ENCODE assay signal across 23 cellular contexts in genomic region chr4:2691313-2691712, GRCh38.
DNase-seq lines count a peak whose midpoint lies in the region; ATAC-seq, FAIRE-seq and TF ChIP-seq lines count a peak whose summit lies in the region.
"Had no signal": no experiment of that assay in that cellular context is flagged by ENCODE, and none has a peak within 500 bp of the region (broad histone marks: within the 10 kb centered on the region; RNA-seq: fewer than 3 reads in every experiment).

No MANE protein-coding gene starts in this region.

- FAIRE-seq in GM12878 (lab: Jason Lieb, UNC), result no peak
- FAIRE-seq: H1 had no signal

- H3K9me3 ChIP-seq in SU-DHL-6 (ENCODE audit: insufficient read depth, low read length) (no peaks in the 10 kb centered on the region), GM12878 (replicated peaks; ENCODE audit: control insufficient read depth, insufficient read depth, low read length) (no peaks in the 10 kb centered on the region), tibial artery (no peaks in the 10 kb centered on the region)
- H3K9me3 ChIP-seq: gastrocnemius medialis, transverse colon had no signal

- H3K4me2 ChIP-seq in SU-DHL-6 (ENCODE audit: low read depth, low read length, poor library complexity, severe bottlenecking) (peak overlapping the region; percentile 20), GM12878 (ENCODE audit: control insufficient read depth, insufficient read depth) (no peak overlapping the region)

- no peak overlapping the region for H3K4me3 Mint-ChIP-seq in activated naive CD4-positive, alpha-beta T cell treated with anti-CD3 and anti-CD28 coated beads, Interleukin-2, amount 50 U/mL, for 24 hours
- peak overlapping the region; percentile 30 to 38 for H3K4me3 Mint-ChIP-seq in stimulated activated naive B cell treated with anti-CD40 and anti-IgM and Interleukin-4, amounts not matched to agents 10 μg/mL and 1 μg/mL and 100 μg/mL, for 72 hours
- H3K4me3 Mint-ChIP-seq: naive thymus-derived CD8-positive, alpha-beta T cell had no signal

- in situ Hi-C loops in GM12878 (cut with MboI), result no loop called here

- POLR2A ChIA-PET in GM12878 (lab: Charles Lee), result interaction anchor here (0.7 to 3.5 kb wide), 3 partner anchors 55 to 452 kb away, joined by 3 to 16 read pairs (median 4); partner anchors contain the start of gene TNIP2

- TF ChIP-seq RAD21 in GM12878 (IDR thresholded peaks at IDR 0.05; ENCODE audit: insufficient read depth, low read depth, low read length), result no peak

- TF ChIP-seq CTCF in SU-DHL-6 (IDR thresholded peaks at IDR 0.05; ENCODE audit: insufficient read depth, low read length, poor library complexity, severe bottlenecking) (no peak), GM12878 (IDR thresholded peaks at IDR 0.05 in 2 of 3, conservative IDR thresholded peaks at IDR 0.05 in 1 of 3; ENCODE audit: control insufficient read depth in 2 of 3, extremely low read depth in 1 of 3, insufficient read depth in 1 of 3, low read depth in 3 of 3, low read length in 3 of 3) (no peak), tibial artery (IDR thresholded peaks at IDR 0.05) (no peak)

- H3K79me2 ChIP-seq in SU-DHL-6 (ENCODE audit: insufficient read depth, low read length) (no peaks in the 10 kb centered on the region), GM12878 (ENCODE audit: control insufficient read depth, insufficient read depth, low read length) (no peaks in the 10 kb centered on the region; the same call in 1 of the 2 replicates)
- H3K79me2 ChIP-seq: parathyroid adenoma had no signal

- CTCF ChIA-PET in GM12878 (lab: Yijun Ruan, JAX), result interaction anchor here (1.0 to 2.0 kb wide), 4 partner anchors 9 to 93 kb away, joined by 4 to 5 read pairs (median 4); partner anchors contain the start of gene TNIP2

- 46% methylated on average over 5 of the region's 5 CpGs for WGBS in GM12878 (ENCODE audit: insufficient coverage, insufficient replicate concordance, low lambda C conversion rate, missing lambda C conversion rate)

- peaks cover 47% of the 10 kb centered on the region for H3F3A ChIP-seq in SU-DHL-6 (ENCODE audit: insufficient read depth)

- peak overlapping the region; percentile 90 for H3K27ac Mint-ChIP-seq in activated naive CD4-positive, alpha-beta T cell treated with anti-CD3 and anti-CD28 coated beads, Interleukin-2, amount 50 U/mL, for 24 hours
- H3K27ac Mint-ChIP-seq in stimulated activated naive B cell treated with anti-CD40 and anti-IgM and Interleukin-4, amounts not matched to agents 10 μg/mL and 1 μg/mL and 100 μg/mL, for 72 hours, result peak overlapping the region; percentile 97

- no TSS peak for BruUV-seq in GM12878 (replicated peaks; lab: Mats Ljungman, UMichigan)

- peak overlapping the region; percentile 55 for H3K9ac ChIP-seq in SU-DHL-6 (ENCODE audit: low read length)
- H3K9ac ChIP-seq in GM12878 (ENCODE audit: control insufficient read depth, insufficient read depth, low read length), result no peak overlapping the region
- H3K9ac ChIP-seq: parathyroid adenoma had no signal

- no peak for ATAC-seq in GM12878
- no peak for ATAC-seq in stimulated activated naive B cell treated with anti-CD40 and anti-IgM and Interleukin-4, amounts not matched to agents 10 μg/mL and 1 μg/mL and 100 μg/mL, for 72 hours (replicated peaks)
- ATAC-seq in sciatic nerve, result no peak
- ATAC-seq: esophagus mucosa; gastrocnemius medialis; naive thymus-derived CD8-positive, alpha-beta T cell had no signal

- H4K20me1 ChIP-seq in SU-DHL-6 (ENCODE audit: low read depth, low read length) (no peaks in the 10 kb centered on the region), GM12878 (ENCODE audit: control insufficient read depth, insufficient read depth) (no peaks in the 10 kb centered on the region)

- H3K9me2 ChIP-seq in SU-DHL-6 (replicated peaks; ENCODE audit: insufficient read depth, low read length), result no peaks in the 10 kb centered on the region

- peaks cover 19% of the 10 kb centered on the region for H3K36me3 Mint-ChIP-seq in activated naive CD4-positive, alpha-beta T cell treated with anti-CD3 and anti-CD28 coated beads, Interleukin-2, amount 50 U/mL, for 24 hours
- peaks cover 70 to 80% of the 10 kb centered on the region in 2 donors for H3K36me3 Mint-ChIP-seq in stimulated activated naive B cell treated with anti-CD40 and anti-IgM and Interleukin-4, amounts not matched to agents 10 μg/mL and 1 μg/mL and 100 μg/mL, for 72 hours

- RAD21 ChIA-PET in GM12878 (lab: Charles Lee; ENCODE audit: unreplicated experiment), result interaction anchor here (0.6 to 4.1 kb wide), 4 partner anchors 10 to 96 kb away, joined by 3 to 25 read pairs (median 9); no protein-coding TSS in a partner anchor

- H2AFZ ChIP-seq in SU-DHL-6 (ENCODE audit: low read depth, low read length, severe bottlenecking) (no peak overlapping the region), GM12878 (ENCODE audit: control insufficient read depth, low read depth, low read length) (no peak overlapping the region)
- H2AFZ ChIP-seq: parathyroid adenoma had no signal

- no peaks in the 10 kb centered on the region for H3K9me3 Mint-ChIP-seq in activated naive CD4-positive, alpha-beta T cell treated with anti-CD3 and anti-CD28 coated beads, Interleukin-2, amount 50 U/mL, for 24 hours
- H3K9me3 Mint-ChIP-seq in stimulated activated naive B cell treated with anti-CD40 and anti-IgM and Interleukin-4, amounts not matched to agents 10 μg/mL and 1 μg/mL and 100 μg/mL, for 72 hours, result peaks cover 6 to 10% of the 10 kb centered on the region in 2 donors
- H3K9me3 Mint-ChIP-seq: naive thymus-derived CD8-positive, alpha-beta T cell had no signal

- peaks cover 46% of the 10 kb centered on the region for H3K4me1 ChIP-seq in GM12878 (ENCODE audit: control insufficient read depth, insufficient read depth, low read length)
- H3K4me1 ChIP-seq in tibial artery, result peaks cover 0 to 10% (median 8%) of the 10 kb centered on the region in 4 donors
- H3K4me1 ChIP-seq: gastrocnemius medialis, transverse colon had no signal

- H3K4me3 ChIP-seq in SU-DHL-6 (ENCODE audit: insufficient read depth, low read length, poor library complexity, severe bottlenecking) (no peak overlapping the region), GM12878 (no peak overlapping the region), tibial artery (no peak overlapping the region)
- H3K4me3 ChIP-seq: gastrocnemius medialis, transverse colon had no signal

- SMC1A ChIA-PET in GM12878 (lab: Charles Lee; ENCODE audit: uncharacterized antibody, unreplicated experiment), result interaction anchor here (0.8 to 4.0 kb wide), 6 partner anchors 14 to 121 kb away, joined by 3 to 23 read pairs (median 4); no protein-coding TSS in a partner anchor

- no peak for TF ChIP-seq EP300 in GM12878 (IDR thresholded peaks at IDR 0.05; ENCODE audit: borderline replicate concordance in 1 of 2, control insufficient read depth in 1 of 2, low read depth in 2 of 2, low read length in 2 of 2)

- H3K36me3 ChIP-seq in SU-DHL-6 (ENCODE audit: low read length) (no peaks in the 10 kb centered on the region), GM12878 (ENCODE audit: control insufficient read depth in 2 of 2, insufficient read depth in 2 of 2, low read length in 1 of 2) (peaks cover 26% of the 10 kb centered on the region in 2 experiments), tibial artery (peaks cover 66 to 94% (median 69%) of the 10 kb centered on the region in 3 donors)

- TF ChIP-seq POLR2A in GM12878 (IDR thresholded peaks at IDR 0.05; ENCODE audit: low read depth, low read length), result no peak

- intact Hi-C loops in GM12878 (cut with micrococcal nuclease; ENCODE audit: unreplicated experiment) (no loop called here), sciatic nerve (cut with DNase I) (no loop called here), tibial artery (cut with DNase I; ENCODE audit: low total_unique reads) (no loop called here)

- H3K27ac ChIP-seq in SU-DHL-6 (ENCODE audit: low read depth, low read length) (peak overlapping the region; percentile 87), GM12878 (ENCODE audit: control insufficient read depth, insufficient read depth) (peak overlapping the region; percentile 69), tibial artery (no peak overlapping the region)
- H3K27ac ChIP-seq: gastrocnemius medialis, parathyroid adenoma, transverse colon had no signal

- no peak for DNase-seq in activated naive CD4-positive, alpha-beta T cell treated with Interleukin-2 at 50 U/mL for 16 hours
- no peak for DNase-seq in GM12878 (ENCODE audit: low read depth, low spot score)
- DNase-seq in stimulated activated naive B cell treated with anti-CD40 and anti-IgM and Interleukin-4, amounts not matched to agents 10 μg/mL and 1 μg/mL and 100 μg/mL, for 72 hours, result no peak
- no peak for DNase-seq in sciatic nerve (ENCODE audit: low spot score)
- DNase-seq in globus pallidus (ENCODE audit: low spot score), result no peak
- DNase-seq in tibial artery, result no peak
- DNase-seq: activated effector memory CD4-positive, alpha-beta T cell treated with anti-CD3 and anti-CD28 coated beads, Interleukin-2, amount 50 U/mL, for 16 hours; central memory CD4-positive, alpha-beta T cell; COR-L47; DND-41; gastrocnemius medialis; IMR-90; MM.1S; naive thymus-derived CD8-positive, alpha-beta T cell; NCI-H1436; NCI-H2171 treated with DMSO at 0.1 percent for 48 hours; NCI-H526 treated with DMSO at 0.1 percent for 48 hours; transverse colon had no signal

- peaks cover 25% of the 10 kb centered on the region for H3K4me1 Mint-ChIP-seq in activated naive CD4-positive, alpha-beta T cell treated with anti-CD3 and anti-CD28 coated beads, Interleukin-2, amount 50 U/mL, for 24 hours
- peaks cover 53 to 70% of the 10 kb centered on the region in 2 donors for H3K4me1 Mint-ChIP-seq in stimulated activated naive B cell treated with anti-CD40 and anti-IgM and Interleukin-4, amounts not matched to agents 10 μg/mL and 1 μg/mL and 100 μg/mL, for 72 hours

- H3K27me3 ChIP-seq in SU-DHL-6 (ENCODE audit: low read length) (no peaks in the 10 kb centered on the region), GM12878 (replicated peaks in 1 of 2; ENCODE audit: control insufficient read depth in 2 of 2, insufficient read depth in 2 of 2, low read length in 1 of 2) (no peaks in the 10 kb centered on the region), tibial artery (no peaks in the 10 kb centered on the region)
- H3K27me3 ChIP-seq: gastrocnemius medialis, transverse colon had no signal

- H3K27me3 Mint-ChIP-seq in activated naive CD4-positive, alpha-beta T cell treated with anti-CD3 and anti-CD28 coated beads, Interleukin-2, amount 50 U/mL, for 24 hours, result no peaks in the 10 kb centered on the region
- H3K27me3 Mint-ChIP-seq in stimulated activated naive B cell treated with anti-CD40 and anti-IgM and Interleukin-4, amounts not matched to agents 10 μg/mL and 1 μg/mL and 100 μg/mL, for 72 hours, result no peaks in the 10 kb centered on the region
- H3K27me3 Mint-ChIP-seq: naive thymus-derived CD8-positive, alpha-beta T cell had no signal

TF ChIP-seq in GM12878, 131 proteins besides CTCF, POLR2A, EP300 and RAD21 (continues in another document):
- TF ChIP-seq SP1 (IDR thresholded peaks at IDR 0.05; ENCODE audit: low read depth, low read length) (no peak), PML (IDR thresholded peaks at IDR 0.05; ENCODE audit: low read length) (no peak)

Comparison
In these comparisons a context has a peak if more than half of its experiments do, and no peak if none do; other contexts are left out.
1. H3K27ac ChIP-seq: peak in SU-DHL-6 (single experiment) and GM12878 (single experiment); none in tibial artery (0 of 2).